Comparison of ENCODE assay signal across 18 cellular contexts in genomic region chr18:43574974-43575373, GRCh38.
DNase-seq lines count a peak whose midpoint lies in the region; ATAC-seq and TF ChIP-seq lines count a peak whose summit lies in the region.
"Had no signal": no experiment of that assay in that cellular context is flagged by ENCODE, and none has a peak within 500 bp of the region (broad histone marks: within the 10 kb centered on the region; RNA-seq: fewer than 3 reads in every experiment).

No MANE protein-coding gene starts in this region.

- TF ChIP-seq CTCF in BE2C (IDR thresholded peaks at IDR 0.05; ENCODE audit: low read depth, low read length): no peak
- no peak for TF ChIP-seq CTCF in OCI-LY3 (IDR thresholded peaks at IDR 0.05; ENCODE audit: low read depth, low read length)

- H3K27ac ChIP-seq in OCI-LY3 (ENCODE audit: low read length): peak overlapping the region; percentile 90

- H3K9ac ChIP-seq in OCI-LY3 (ENCODE audit: low read length): no peak overlapping the region

- H3K27me3 ChIP-seq in BE2C (no peaks in the 10 kb centered on the region), OCI-LY3 (ENCODE audit: low read depth, low read length) (no peaks in the 10 kb centered on the region)

- H2AFZ ChIP-seq in OCI-LY3 (ENCODE audit: low read depth, low read length): no peak overlapping the region
- H2AFZ ChIP-seq: GM23338 had no signal

- DNase-seq in BE2C: peak; percentile 33
- peak; percentile 48 for DNase-seq in NCI-H1105 (lab: John Stamatoyannopoulos, UW)
- peak; percentile 78 for DNase-seq in NCI-H2081 treated with DMSO at 0.1 percent for 48 hours (lab: John Stamatoyannopoulos, UW)
- DNase-seq in NCI-H1694 (lab: John Stamatoyannopoulos, UW): no peak
- no peak for DNase-seq in activated naive CD4-positive, alpha-beta T cell treated with Interleukin-2 at 50 U/mL for 16 hours
- DNase-seq in dedifferentiated amniotic fluid mesenchymal stem cell (ENCODE audit: extremely low spot score): no peak
- DNase-seq: DMS79 treated with DMSO at 0.1 percent for 48 hours, KG1, NCI-H1436, PC-3, RPMI8226, SHP77, T-helper 2 cell had no signal

- no peaks in the 10 kb centered on the region; the same call in 1 of the 2 replicates for H3K4me1 ChIP-seq in BE2C
- peaks cover 88% of the 10 kb centered on the region for H3K4me1 ChIP-seq in OCI-LY3 (ENCODE audit: low read length)
- H3K4me1 ChIP-seq: HAP-1 had no signal

- no peak for ATAC-seq in HG02763 (IDR thresholded peaks at IDR 0.05; ENCODE audit: unreplicated experiment)
- ATAC-seq: GM12878, GM23338, PC-3 had no signal

- H4K20me1 ChIP-seq in OCI-LY3 (ENCODE audit: insufficient read depth, low read length): no peaks in the 10 kb centered on the region

- no peak overlapping the region for H3K4me2 ChIP-seq in OCI-LY3 (ENCODE audit: low read length)
- H3K4me2 ChIP-seq: GM23338 had no signal

- H3K9me3 ChIP-seq in BE2C: no peaks in the 10 kb centered on the region
- no peaks in the 10 kb centered on the region for H3K9me3 ChIP-seq in OCI-LY3 (ENCODE audit: insufficient read depth, low read length)
- H3K9me3 ChIP-seq: HAP-1 had no signal

- no peaks in the 10 kb centered on the region for H3K79me2 ChIP-seq in OCI-LY3 (ENCODE audit: low read length)

- H3K4me3 ChIP-seq in BE2C (ENCODE audit: low read depth, low read length) (no peak overlapping the region), OCI-LY3 (ENCODE audit: low read length) (no peak overlapping the region)
- H3K4me3 ChIP-seq: GM12878, GM23338, HAP-1 had no signal

- H3K36me3 ChIP-seq in BE2C (no peaks in the 10 kb centered on the region), OCI-LY3 (replicated peaks; ENCODE audit: low read depth, low read length) (peaks cover 19% of the 10 kb centered on the region)
- H3K36me3 ChIP-seq: HAP-1 had no signal

Comparison
In these comparisons a context has a peak if more than half of its experiments do, and no peak if none do; other contexts are left out.
1. DNase-seq: peak in BE2C (single experiment), NCI-H1105 (single experiment) and NCI-H2081 treated with DMSO at 0.1 percent for 48 hours (single experiment); none in NCI-H1694 (single experiment), activated naive CD4-positive, alpha-beta T cell treated with Interleukin-2 at 50 U/mL for 16 hours (single experiment) and dedifferentiated amniotic fluid mesenchymal stem cell (single experiment).